Comparison of ENCODE assay signal across 8 cellular contexts in genomic region chr15:92902020-92902419, GRCh38. TPM values are rescaled to one million over a fixed set of nuclear protein-coding genes. Genes with fewer than 3 reads are reported as not detected.
A peak's percentile ranks its signal among the peaks of the same experiment; 100 is the strongest.
DNase-seq lines count a peak whose midpoint lies in the region; ATAC-seq and TF ChIP-seq lines count a peak whose summit lies in the region.

No MANE protein-coding gene starts in this region.

- H3K27me3 ChIP-seq in Panc1 (ENCODE audit: control insufficient read depth, insufficient read depth, low read length): no peaks in the 10 kb centered on the region
- no peaks in the 10 kb centered on the region for H3K27me3 ChIP-seq in parathyroid adenoma (ENCODE audit: control insufficient read depth, insufficient read depth, low read length)

- H3K9me3 ChIP-seq in ES-I3 (ENCODE audit: control insufficient read depth, insufficient read depth, low read length) (no peaks in the 10 kb centered on the region), Panc1 (ENCODE audit: control insufficient read depth, insufficient read depth, low read depth, low read length) (no peaks in the 10 kb centered on the region), parathyroid adenoma (ENCODE audit: control insufficient read depth, low read length) (no peaks in the 10 kb centered on the region)

- H3K4me3 ChIP-seq in Panc1 (ENCODE audit: low read depth in 2 of 2, low read length in 2 of 2): peak overlapping the region; percentile 68 to 71; a peak in 3 of 4 replicates
- peak overlapping the region; percentile 60 for H3K4me3 ChIP-seq in epithelial cell of proximal tubule (ENCODE audit: low read depth, low read length)
- peak overlapping the region; percentile 85 for H3K4me3 ChIP-seq in parathyroid adenoma (ENCODE audit: low read depth, low read length)

- in situ Hi-C loops in Panc1 (cut with HindIII; ENCODE audit: low pct_unique_long_range_greater_than_20kb, low sequenced_read_pairs): no loop called here

- CTCF ChIA-PET in Panc1 (lab: Charles Lee): no interaction called here

- no peak for TF ChIP-seq CTCF in Panc1 (IDR thresholded peaks at IDR 0.05)
- TF ChIP-seq CTCF in epithelial cell of proximal tubule (conservative IDR thresholded peaks at IDR 0.05; ENCODE audit: low read depth, low read length): no peak
- TF ChIP-seq CTCF in parathyroid adenoma (IDR thresholded peaks at IDR 0.05): no peak

- H3K9ac ChIP-seq in ES-I3 (ENCODE audit: low read depth, low read length) (peak overlapping the region; percentile 100), parathyroid adenoma (peak overlapping the region; percentile 46)

- DNase-seq in Panc1 (ENCODE audit: low read depth, low spot score): no peak
- DNase-seq in epithelial cell of proximal tubule (ENCODE audit: low read depth): no peak
- no peak for DNase-seq in UCSD-AML1 (lab: John Stamatoyannopoulos, UW; ENCODE audit: unreplicated experiment)
- no peak for DNase-seq in stimulated activated CD4-positive, alpha-beta T cell treated with anti-CD3 and anti-CD28 coated beads, Interleukin-4, amount 100 ng/mL, for 4 hours
- DNase-seq in activated CD4-positive, alpha-beta T cell treated with anti-CD3 and anti-CD28 coated beads for 1 hour: no peak

- peaks cover 55% of the 10 kb centered on the region for H3K79me2 ChIP-seq in parathyroid adenoma

- POLR2A ChIA-PET in Panc1 (lab: Charles Lee): interaction anchor here (0.6 kb wide), 1 partner anchor 93 kb away, joined by 5 read pairs; no protein-coding TSS in a partner anchor

- H3K36me3 ChIP-seq in ES-I3 (ENCODE audit: insufficient read depth, low read length) (no peaks in the 10 kb centered on the region), Panc1 (ENCODE audit: control insufficient read depth, insufficient read depth, low read length) (peaks cover 45% of the 10 kb centered on the region), parathyroid adenoma (ENCODE audit: control insufficient read depth, insufficient read depth, low read length) (no peaks in the 10 kb centered on the region)

- H3K27ac ChIP-seq in Panc1 (ENCODE audit: low read length) (peak overlapping the region; percentile 100), parathyroid adenoma (peak overlapping the region; percentile 98)

- H3K4me1 ChIP-seq in ES-I3 (ENCODE audit: insufficient read depth, low read length) (peaks cover 19% of the 10 kb centered on the region), Panc1 (ENCODE audit: control insufficient read depth, insufficient read depth, low read length) (peaks cover 39% of the 10 kb centered on the region), parathyroid adenoma (peaks cover 14% of the 10 kb centered on the region)

- no TSS peak for BruUV-seq in Panc1 (replicated peaks; lab: Mats Ljungman, UMichigan)

- H3K4me2 ChIP-seq in parathyroid adenoma (ENCODE audit: low read length): peak overlapping the region; percentile 94

- intact Hi-C loops in Panc1 (cut with micrococcal nuclease; ENCODE audit: unreplicated experiment): no loop called here

- ATAC-seq in Panc1 (no peak), GM18868 (IDR thresholded peaks at IDR 0.05; ENCODE audit: unreplicated experiment) (no peak)

- H2AFZ ChIP-seq in parathyroid adenoma: no peak overlapping the region

RNA-seq across cellular contexts. Expression of gene CHD2, which starts 1.9 kb away (rescaled TPM):
- total RNA-seq in Panc1 (2021; ENCODE audit: unreplicated experiment): 81.8 TPM
- 43.9 TPM for polyA plus RNA-seq in Panc1 (2012; ENCODE audit: insufficient read length)
- total RNA-seq in epithelial cell of proximal tubule: 19.5 and 26.5 TPM in 2 replicates
